Comparison of ENCODE assay signal across 1 cellular context in the genomic region with DNA sequence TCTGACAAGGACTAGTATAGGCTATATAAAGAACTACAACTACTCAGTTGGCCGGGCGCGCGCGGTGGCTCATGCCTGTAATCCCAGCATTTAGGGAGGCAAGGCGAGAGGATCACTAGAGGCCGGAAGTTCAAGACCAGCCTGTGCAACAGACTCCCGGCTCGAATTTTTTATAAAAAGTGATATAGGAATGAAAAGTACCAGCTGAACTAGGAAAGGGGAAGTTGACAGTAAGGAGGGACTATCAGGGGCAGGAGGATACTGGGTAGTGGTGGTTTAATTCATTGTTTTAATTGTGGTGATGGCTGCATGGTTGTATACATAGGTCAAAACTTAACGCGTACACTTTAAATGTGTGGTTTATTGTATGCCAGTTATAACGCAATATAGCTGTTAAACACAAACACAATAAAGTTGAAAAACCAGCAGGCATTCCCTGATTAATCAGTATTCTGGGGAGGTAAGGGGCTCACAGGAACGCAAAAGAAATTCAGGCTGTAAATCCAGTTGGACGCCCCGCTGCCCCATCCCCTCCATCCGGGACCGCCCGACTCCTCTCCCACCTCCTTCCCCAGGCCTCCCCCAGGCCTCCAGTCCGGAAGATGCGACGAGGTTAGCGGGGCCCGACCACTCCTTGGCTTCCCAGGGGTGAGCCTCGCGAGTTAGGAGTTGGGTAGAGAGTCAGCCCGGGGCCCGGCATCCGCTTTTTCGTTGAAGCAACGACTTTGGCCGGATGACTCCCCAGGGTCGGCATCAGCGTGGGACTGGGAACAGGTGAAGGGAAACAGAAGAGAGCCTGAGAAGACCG.
TF ChIP-seq lines count a peak whose summit lies in the region.

No MANE protein-coding gene starts in this region.

TF ChIP-seq in GM12878, 131 proteins besides CTCF, POLR2A, EP300 and RAD21 (continued from another document):
- TF ChIP-seq ELK1 (IDR thresholded peaks at IDR 0.05; ENCODE audit: low read depth, low read length) (no peak), SREBF1 (IDR thresholded peaks at IDR 0.05; ENCODE audit: low read length) (peak; percentile 90), PML (IDR thresholded peaks at IDR 0.05; ENCODE audit: low read length) (peak; percentile 84; the same call in 1 of the 2 replicates), STAT3 (IDR thresholded peaks at IDR 0.05; ENCODE audit: low read depth, low read length) (no peak), MLLT1 (IDR thresholded peaks at IDR 0.05) (peak; percentile 68), SMC3 (IDR thresholded peaks at IDR 0.05; ENCODE audit: borderline replicate concordance, low read length) (no peak), KDM1A (IDR thresholded peaks at IDR 0.05; ENCODE audit: borderline replicate concordance) (no peak), ASH2L (IDR thresholded peaks at IDR 0.05; ENCODE audit: borderline replicate concordance, low read depth) (no peak), HDAC2 (IDR thresholded peaks at IDR 0.05) (no peak), SUZ12 (IDR thresholded peaks at IDR 0.05; ENCODE audit: unreplicated experiment) (no peak), SIX5 (IDR thresholded peaks at IDR 0.05; ENCODE audit: low read depth, low read length, severe bottlenecking) (no peak), ZNF274 (IDR thresholded peaks at IDR 0.05; ENCODE audit: insufficient read depth, insufficient read length) (no peak), MTA2 (IDR thresholded peaks at IDR 0.05; ENCODE audit: low read depth) (peak; percentile 51; the same call in 1 of the 2 replicates), GABPA (IDR thresholded peaks at IDR 0.05; ENCODE audit: low read depth) (no peak), ZNF384 (IDR thresholded peaks at IDR 0.05; ENCODE audit: borderline replicate concordance, low read depth, low read length) (no peak), CREM (IDR thresholded peaks at IDR 0.05; ENCODE audit: low read depth) (no peak), SKIL (IDR thresholded peaks at IDR 0.05; ENCODE audit: low read depth, poor library complexity, severe bottlenecking) (peak; percentile 94), SREBF2 (IDR thresholded peaks at IDR 0.05; ENCODE audit: low read length) (no peak), RAD51 (IDR thresholded peaks at IDR 0.05) (no peak), HCFC1 (IDR thresholded peaks at IDR 0.05; ENCODE audit: low read length) (no peak), YY1 (IDR thresholded peaks at IDR 0.05; ENCODE audit: low read depth, low read length) (no peak; the same call in 1 of the 2 replicates), BACH1 (IDR thresholded peaks at IDR 0.05; ENCODE audit: borderline replicate concordance) (peak; percentile 51; the same call in 1 of the 2 replicates), CBX5 (IDR thresholded peaks at IDR 0.05; ENCODE audit: low read depth) (0 out of 2 replicates have a peak, but pooled peaks have one; percentile 9), MTA3 (IDR thresholded peaks at IDR 0.05; ENCODE audit: borderline replicate concordance, low read length) (no peak), ZSCAN29 (IDR thresholded peaks at IDR 0.05) (no peak), ETV6 (conservative IDR thresholded peaks at IDR 0.05 in 1 of 2, IDR thresholded peaks at IDR 0.05 in 1 of 2; ENCODE audit: borderline replicate concordance in 1 of 2, low read depth in 1 of 2) (no peak; a peak in 1 of 4 replicates), RB1 (IDR thresholded peaks at IDR 0.05; ENCODE audit: borderline replicate concordance) (peak; percentile 80; the same call in 1 of the 2 replicates), CUX1 (IDR thresholded peaks at IDR 0.05; ENCODE audit: insufficient replicate concordance, low read depth, low read length) (no peak), TARDBP (IDR thresholded peaks at IDR 0.05; ENCODE audit: borderline replicate concordance) (no peak), CHD2 (IDR thresholded peaks at IDR 0.05; ENCODE audit: borderline replicate concordance, low read depth, low read length) (no peak), MXI1 (IDR thresholded peaks at IDR 0.05; ENCODE audit: low read depth, low read length) (peak; percentile 53; the same call in 1 of the 2 replicates), BCL3 (IDR thresholded peaks at IDR 0.05; ENCODE audit: borderline replicate concordance, insufficient read depth, low read depth, low read length, poor library complexity, severe bottlenecking) (peak; percentile 7)
- TF ChIP-seq, protein P1, sequence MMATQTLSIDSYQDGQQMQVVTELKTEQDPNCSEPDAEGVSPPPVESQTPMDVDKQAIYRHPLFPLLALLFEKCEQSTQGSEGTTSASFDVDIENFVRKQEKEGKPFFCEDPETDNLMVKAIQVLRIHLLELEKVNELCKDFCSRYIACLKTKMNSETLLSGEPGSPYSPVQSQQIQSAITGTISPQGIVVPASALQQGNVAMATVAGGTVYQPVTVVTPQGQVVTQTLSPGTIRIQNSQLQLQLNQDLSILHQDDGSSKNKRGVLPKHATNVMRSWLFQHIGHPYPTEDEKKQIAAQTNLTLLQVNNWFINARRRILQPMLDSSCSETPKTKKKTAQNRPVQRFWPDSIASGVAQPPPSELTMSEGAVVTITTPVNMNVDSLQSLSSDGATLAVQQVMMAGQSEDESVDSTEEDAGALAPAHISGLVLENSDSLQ (IDR thresholded peaks at IDR 0.05) = no peak
